ENCODE assay signal across 15 cellular contexts in genomic region chr3:191138937-191139336, GRCh38.
A peak's percentile ranks its signal among the peaks of the same experiment; 100 is the strongest.
DNase-seq lines count a peak whose midpoint lies in the region; ATAC-seq, FAIRE-seq and TF ChIP-seq lines count a peak whose summit lies in the region.
"Had no signal": no experiment of that assay in that cellular context is flagged by ENCODE, and none has a peak within 500 bp of the region (broad histone marks: within the 10 kb centered on the region; RNA-seq: fewer than 3 reads in every experiment).

No MANE protein-coding gene starts in this region.

- H3K4me1 ChIP-seq in GM12878 (ENCODE audit: control insufficient read depth, insufficient read depth, low read length), result peaks cover 24% of the 10 kb centered on the region
- H3K4me1 ChIP-seq: suprapubic skin had no signal

- H3K36me3 ChIP-seq in GM12878 (ENCODE audit: control insufficient read depth in 2 of 2, insufficient read depth in 2 of 2, low read length in 1 of 2), result no peaks in the 10 kb centered on the region
- H3K36me3 ChIP-seq: spleen, suprapubic skin had no signal

- FAIRE-seq in GM12878 (lab: Jason Lieb, UNC), result no peak
- FAIRE-seq in D721Med (lab: Jason Lieb, UNC), result no peak

- RAD21 ChIA-PET in GM12878 (lab: Charles Lee; ENCODE audit: unreplicated experiment), result interaction anchor here (0.9 to 1.9 kb wide), 6 partner anchors 9 to 1284 kb away, joined by 3 to 4 read pairs (median 4); no protein-coding TSS in a partner anchor

- in situ Hi-C loops in GM12878 (cut with MboI), result no loop called here

- intact Hi-C loops in GM12878 (cut with micrococcal nuclease; ENCODE audit: unreplicated experiment), result loop anchor here (2.0 to 5.0 kb wide), 3 partner anchors 193 to 278 kb away; partner anchors contain the start of gene UTS2B

- H3K79me2 ChIP-seq in GM12878 (ENCODE audit: control insufficient read depth, insufficient read depth, low read length), result no peaks in the 10 kb centered on the region

- no TSS peak for BruUV-seq in GM12878 (replicated peaks; lab: Mats Ljungman, UMichigan)

- no peak overlapping the region for H3K9ac ChIP-seq in GM12878 (ENCODE audit: control insufficient read depth, insufficient read depth, low read length)

- H3K27me3 ChIP-seq in GM12878 (replicated peaks in 1 of 2; ENCODE audit: control insufficient read depth in 2 of 2, insufficient read depth in 2 of 2, low read length in 1 of 2), result no peaks in the 10 kb centered on the region
- H3K27me3 ChIP-seq: spleen, suprapubic skin had no signal

- no peak overlapping the region for H3K27ac ChIP-seq in GM12878 (ENCODE audit: control insufficient read depth, insufficient read depth)
- H3K27ac ChIP-seq: suprapubic skin, VCaP had no signal

- no peak for DNase-seq in GM12878 (ENCODE audit: low read depth, low spot score)
- DNase-seq in D721Med (ENCODE audit: insufficient read length, low spot score), result no peak
- DNase-seq in NCI-H524 (lab: John Stamatoyannopoulos, UW), result no peak
- no peak for DNase-seq in cortex of kidney (lab: John Stamatoyannopoulos, UW)
- DNase-seq: activated gamma-delta T cell treated with Interleukin-2 at 50 U/mL for 16 hours; effector CD4-positive, alpha-beta T cell; mesendoderm; occipital lobe; spleen had no signal

- no peak for TF ChIP-seq CTCF in GM12878 (IDR thresholded peaks at IDR 0.05 in 2 of 3, conservative IDR thresholded peaks at IDR 0.05 in 1 of 3; ENCODE audit: control insufficient read depth in 2 of 3, extremely low read depth in 1 of 3, insufficient read depth in 1 of 3, low read depth in 3 of 3, low read length in 3 of 3)
- TF ChIP-seq CTCF in D721Med (IDR thresholded peaks at IDR 0.05; ENCODE audit: insufficient read depth, missing control alignments), result no peak

- H3K4me3 ChIP-seq in GM12878, result no peak overlapping the region
- H3K4me3 ChIP-seq: spleen, suprapubic skin had no signal

- SMC1A ChIA-PET in GM12878 (lab: Charles Lee; ENCODE audit: uncharacterized antibody, unreplicated experiment), result interaction anchor here (0.7 to 2.5 kb wide), 16 partner anchors 9 to 1305 kb away, joined by 3 to 7 read pairs (median 4); no protein-coding TSS in a partner anchor

- TF ChIP-seq POLR2A in GM12878 (IDR thresholded peaks at IDR 0.05; ENCODE audit: low read depth, low read length), result no peak

- POLR2A ChIA-PET in GM12878 (lab: Charles Lee), result interaction anchor here (1.0 kb wide), 1 partner anchor 10 kb away, joined by 3 read pairs; no protein-coding TSS in a partner anchor

- no peaks in the 10 kb centered on the region; the same call in 1 of the 3 replicates for H3K9me3 ChIP-seq in GM12878 (replicated peaks; ENCODE audit: control insufficient read depth, insufficient read depth, low read length)
- H3K9me3 ChIP-seq: spleen, suprapubic skin had no signal

- no peak for TF ChIP-seq RAD21 in GM12878 (IDR thresholded peaks at IDR 0.05; ENCODE audit: insufficient read depth, low read depth, low read length)

- CTCF ChIA-PET in GM12878 (lab: Yijun Ruan, JAX), result interaction anchor here (0.7 to 2.4 kb wide), 7 partner anchors 97 to 1306 kb away, joined by 3 to 8 read pairs (median 3); no protein-coding TSS in a partner anchor

- 0% methylated on average over 1 of the region's 1 CpG for WGBS in GM12878 (ENCODE audit: insufficient coverage, insufficient replicate concordance, low lambda C conversion rate, missing lambda C conversion rate)

- TF ChIP-seq EP300 in GM12878 (IDR thresholded peaks at IDR 0.05; ENCODE audit: borderline replicate concordance in 1 of 2, control insufficient read depth in 1 of 2, low read depth in 2 of 2, low read length in 2 of 2), result no peak

- no peaks in the 10 kb centered on the region for H4K20me1 ChIP-seq in GM12878 (ENCODE audit: control insufficient read depth, insufficient read depth)

- H3K4me2 ChIP-seq in GM12878 (ENCODE audit: control insufficient read depth, insufficient read depth), result peak overlapping the region; percentile 67; the same call in 1 of the 2 replicates

- ATAC-seq in GM18909 (IDR thresholded peaks at IDR 0.05; ENCODE audit: poor library complexity, unreplicated experiment) (peak; percentile 41), GM21529 (IDR thresholded peaks at IDR 0.05; ENCODE audit: unreplicated experiment) (peak; percentile 40), HG03196 (IDR thresholded peaks at IDR 0.05; ENCODE audit: unreplicated experiment) (peak; percentile 58), GM12878 (peak; percentile 46), GM21737 (IDR thresholded peaks at IDR 0.05; ENCODE audit: unreplicated experiment) (no peak)

- H2AFZ ChIP-seq in GM12878 (ENCODE audit: control insufficient read depth, low read depth, low read length), result no peak overlapping the region

TF ChIP-seq in GM12878, 131 proteins besides CTCF, POLR2A, EP300 and RAD21:
- TF ChIP-seq BACH1 (IDR thresholded peaks at IDR 0.05; ENCODE audit: borderline replicate concordance), result no peak
- TF ChIP-seq ZNF687 (IDR thresholded peaks at IDR 0.05), result no peak
- 0 out of 2 replicates have a peak, but pooled peaks have one; percentile 3 for TF ChIP-seq SPI1 (IDR thresholded peaks at IDR 0.05; ENCODE audit: borderline replicate concordance, insufficient read depth, low read depth, low read length)
